Comparison of ENCODE assay signal across 18 cellular contexts in genomic region chr17:1639549-1639948, GRCh38. TPM values are rescaled to one million over a fixed set of nuclear protein-coding genes. Genes with fewer than 3 reads are reported as not detected.
DNase-seq lines count a peak whose midpoint lies in the region; ATAC-seq, FAIRE-seq and TF ChIP-seq lines count a peak whose summit lies in the region.
"Had no signal": no experiment of that assay in that cellular context is flagged by ENCODE, and none has a peak within 500 bp of the region (broad histone marks: within the 10 kb centered on the region; RNA-seq: fewer than 3 reads in every experiment).

No MANE protein-coding gene starts in this region.

- H3K9ac ChIP-seq in Karpas-422 (ENCODE audit: low read length): no peak overlapping the region

- no peak for FAIRE-seq in A549 (lab: Jason Lieb, UNC)
- FAIRE-seq: G401.6 had no signal

- intact Hi-C loops in lower lobe of right lung (cut with DNase I): no loop called here

- no peaks in the 10 kb centered on the region for H3K79me2 ChIP-seq in Karpas-422 (ENCODE audit: low read length)

- no peaks in the 10 kb centered on the region for H3K27me3 ChIP-seq in lower lobe of right lung (ENCODE audit: low read depth)
- no peaks in the 10 kb centered on the region for H3K27me3 ChIP-seq in Karpas-422 (ENCODE audit: low read length)
- H3K27me3 ChIP-seq: adrenal gland, SJCRH30 had no signal

- WGBS in A549 (ENCODE audit: missing lambda C conversion rate): 58% methylated on average over 8 of the region's 8 CpGs

- POLR2A ChIA-PET in A549 (lab: Yijun Ruan, JAX): interaction anchor here (0.7 kb wide), 1 partner anchor 28 kb away, joined by 3 read pairs; no protein-coding TSS in a partner anchor

- H4K20me1 ChIP-seq in Karpas-422 (ENCODE audit: insufficient read depth, low read depth, low read length): no peaks in the 10 kb centered on the region

- H2AFZ ChIP-seq in Karpas-422 (ENCODE audit: low read length): no peak overlapping the region

- DNase-seq in A549 (ENCODE audit: low read depth in 1 of 2, low spot score in 1 of 2) (peak in 1 of 2 experiments; percentile 60), SK-N-DZ (ENCODE audit: low spot score) (peak; percentile 45), lower lobe of right lung (peak; percentile 83), NCI-H82 treated with DMSO at 0.1 percent for 48 hours (lab: John Stamatoyannopoulos, UW; ENCODE audit: unreplicated experiment) (no peak), Karpas-422 (no peak), AG20443 (ENCODE audit: low spot score) (no peak), hippocampal formation (lab: John Stamatoyannopoulos, UW) (no peak)
- DNase-seq: activated CD4-positive, alpha-beta T cell treated with anti-CD3 and anti-CD28 coated beads, Interleukin-2, amount 50 U/mL, for 48 hours; CD8-positive, alpha-beta T cell; glutamatergic neuron; NCI-H187; SJCRH30; stimulated activated CD4-positive, alpha-beta T cell treated with anti-CD3 and anti-CD28 coated beads, Interleukin-15, amount 100 ng/mL, for 24 hours; T1000 had no signal

- CTCF ChIA-PET in A549 (lab: Yijun Ruan, JAX): interaction anchor here (0.5 to 14.7 kb wide), 6 partner anchors 9 to 387 kb away, joined by 3 to 497 read pairs (median 17); partner anchors contain the start of genes PITPNA, RILP and SLC43A2

- H3K36me3 ChIP-seq in lower lobe of right lung (peaks cover 40% of the 10 kb centered on the region), Karpas-422 (ENCODE audit: insufficient read depth, low read length) (no peaks in the 10 kb centered on the region)
- H3K36me3 ChIP-seq: prostate gland, SJCRH30 had no signal

- TF ChIP-seq CTCF in A549 (IDR thresholded peaks at IDR 0.05) (no peak), C4-2B (conservative IDR thresholded peaks at IDR 0.05) (no peak), lower lobe of right lung (IDR thresholded peaks at IDR 0.05) (no peak)

- TF ChIP-seq RAD21 in A549 (conservative IDR thresholded peaks at IDR 0.05 in 1 of 2, IDR thresholded peaks at IDR 0.05 in 1 of 2): no peak

- no peak for TF ChIP-seq EP300 in A549 (IDR thresholded peaks at IDR 0.05)

- H3K4me1 ChIP-seq in A549 (peaks cover 20% of the 10 kb centered on the region), lower lobe of right lung (peaks cover 20% of the 10 kb centered on the region), Karpas-422 (ENCODE audit: low read length) (no peaks in the 10 kb centered on the region)
- H3K4me1 ChIP-seq: SJCRH30 had no signal

- no peak overlapping the region for H3K27ac ChIP-seq in A549
- H3K27ac ChIP-seq in C4-2B: peak overlapping the region; percentile 2
- peak overlapping the region; percentile 56 for H3K27ac ChIP-seq in lower lobe of right lung
- no peak overlapping the region for H3K27ac ChIP-seq in Karpas-422 (ENCODE audit: low read length)
- H3K27ac ChIP-seq: adrenal gland, prostate gland, SJCRH30 had no signal

- no peaks in the 10 kb centered on the region for H3K9me2 ChIP-seq in Karpas-422 (replicated peaks; ENCODE audit: insufficient read depth, low read length)

- ATAC-seq in A549: peak; percentile 19 to 39; a peak in 4 of 6 replicates
- peak; percentile 51 to 54 for ATAC-seq in lower lobe of right lung
- ATAC-seq: CD8-positive, alpha-beta T cell had no signal

- no peak for TF ChIP-seq POLR2A in A549 (IDR thresholded peaks at IDR 0.05; ENCODE audit: low read length)

- no peak overlapping the region for H3K4me2 ChIP-seq in A549
- no peak overlapping the region for H3K4me2 ChIP-seq in Karpas-422 (ENCODE audit: low read depth, low read length, poor library complexity, severe bottlenecking)

- H3K9me3 ChIP-seq in A549 (no peaks in the 10 kb centered on the region), lower lobe of right lung (no peaks in the 10 kb centered on the region), Karpas-422 (ENCODE audit: low read length) (no peaks in the 10 kb centered on the region)
- H3K9me3 ChIP-seq: adrenal gland, prostate gland, SJCRH30 had no signal

- H3K4me3 ChIP-seq in A549 (no peak overlapping the region), lower lobe of right lung (no peak overlapping the region), Karpas-422 (ENCODE audit: low read length) (no peak overlapping the region)
- H3K4me3 ChIP-seq: adrenal gland, prostate gland, SJCRH30 had no signal

TF ChIP-seq in A549, 52 proteins besides CTCF, POLR2A, EP300 and RAD21:
- TF ChIP-seq RCOR1 (IDR thresholded peaks at IDR 0.05; ENCODE audit: low read depth, low read length) (no peak), KDM1A (IDR thresholded peaks at IDR 0.05; ENCODE audit: low read depth) (no peak), TFCP2L1 (CRISPR knock-in tag; IDR thresholded peaks at IDR 0.05) (no peak)

RNA-seq across cellular contexts. Expression of gene SCARF1, which starts 6.0 kb away (rescaled TPM):
- polyA plus RNA-seq in A549 (2011; rRNA removed): 0.09 TPM in 2 replicates
- 0.11 and 0.14 TPM in 2 replicates for polyA plus RNA-seq in A549 (2012; cell fraction: cytosol; rRNA removed)
- 0.49 and 0.92 TPM in 2 replicates for polyA plus RNA-seq in A549 (2012; cell fraction: nucleus; rRNA removed)
- polyA plus RNA-seq in A549 (2017; fragmentation: RNase III; extraction: RNeasy Plus Mini Kit Qiagen cat#74134 plus additional on column Dnase treatment): 0.21 to 0.30 TPM (median 0.30 TPM) in 3 replicates
- 0.15 TPM in 1 of 2 replicates, not detected in the other for polyA minus RNA-seq in A549 (2011; rRNA and poly(A)+ RNA removed)
- 0.56 and 1.0 TPM in 2 replicates for polyA plus RNA-seq in SK-N-DZ (2014; cell fraction: cytosol; rRNA removed)
- 1.8 and 3.1 TPM in 2 replicates for polyA plus RNA-seq in SK-N-DZ (2014; cell fraction: nucleus; rRNA removed)
- total RNA-seq in lower lobe of right lung: 37.4 TPM
- total RNA-seq in Karpas-422 (2014; rRNA removed; shearing (Covaris generic); ENCODE audit: low replicate concordance): 0.18 TPM in 1 of 2 replicates, not detected in the other

RNA-seq across cellular contexts. Expression of gene RILP, which starts 10.1 kb away (rescaled TPM):
- polyA plus RNA-seq in A549 (2011; rRNA removed): 6.4 and 8.2 TPM in 2 replicates
- 11.6 and 13.2 TPM in 2 replicates for polyA plus RNA-seq in A549 (2012; cell fraction: cytosol; rRNA removed)
- polyA plus RNA-seq in A549 (2012; cell fraction: nucleus; rRNA removed): 8.9 and 11.0 TPM in 2 replicates
- 6.5 to 6.8 TPM (median 6.6 TPM) in 3 replicates for polyA plus RNA-seq in A549 (2017; fragmentation: RNase III; extraction: RNeasy Plus Mini Kit Qiagen cat#74134 plus additional on column Dnase treatment)
- polyA minus RNA-seq in A549 (2011; rRNA and poly(A)+ RNA removed): 3.8 and 4.1 TPM in 2 replicates
- polyA plus RNA-seq in SK-N-DZ (2014; cell fraction: cytosol; rRNA removed): 3.1 and 3.3 TPM in 2 replicates
- polyA plus RNA-seq in SK-N-DZ (2014; cell fraction: nucleus; rRNA removed): 19.3 and 36.4 TPM in 2 replicates
- 41.5 TPM for total RNA-seq in lower lobe of right lung
- total RNA-seq in Karpas-422 (2014; rRNA removed; shearing (Covaris generic); ENCODE audit: low replicate concordance): 1.7 TPM in 1 of 2 replicates, not detected in the other

RNA-seq across cellular contexts. Expression of gene SLC43A2, which starts 10.9 kb away (rescaled TPM):
- polyA plus RNA-seq in A549 (2011; rRNA removed) (6.0 and 7.0 TPM in 2 replicates), A549 (2017; fragmentation: RNase III; extraction: RNeasy Plus Mini Kit Qiagen cat#74134 plus additional on column Dnase treatment) (3.5 to 6.0 TPM (median 5.3 TPM) in 3 replicates)
- 7.6 and 11.8 TPM in 2 replicates for polyA plus RNA-seq in A549 (2012; cell fraction: cytosol; rRNA removed)
- polyA plus RNA-seq in A549 (2012; cell fraction: nucleus; rRNA removed): 16.4 and 24.1 TPM in 2 replicates
- 15.3 and 15.9 TPM in 2 replicates for polyA minus RNA-seq in A549 (2011; rRNA and poly(A)+ RNA removed)
- polyA plus RNA-seq in SK-N-DZ (2014; cell fraction: cytosol; rRNA removed): 17.8 and 22.8 TPM in 2 replicates
- polyA plus RNA-seq in SK-N-DZ (2014; cell fraction: nucleus; rRNA removed): 9.9 and 11.3 TPM in 2 replicates
- 44.6 TPM for total RNA-seq in lower lobe of right lung
- 10.0 and 10.8 TPM in 2 replicates for total RNA-seq in Karpas-422 (2014; rRNA removed; shearing (Covaris generic); ENCODE audit: low replicate concordance)

RNA-seq across cellular contexts. Expression of gene PRPF8, which starts 45.1 kb away (rescaled TPM):
- 263 and 374 TPM in 2 replicates for polyA plus RNA-seq in A549 (2011; rRNA removed)
- 225 and 261 TPM in 2 replicates for polyA plus RNA-seq in A549 (2012; cell fraction: cytosol; rRNA removed)
- polyA plus RNA-seq in A549 (2012; cell fraction: nucleus; rRNA removed): 743 and 891 TPM in 2 replicates
- 228 to 250 TPM (median 234 TPM) in 3 replicates for polyA plus RNA-seq in A549 (2017; fragmentation: RNase III; extraction: RNeasy Plus Mini Kit Qiagen cat#74134 plus additional on column Dnase treatment)
- 1,065 and 1,094 TPM in 2 replicates for polyA minus RNA-seq in A549 (2011; rRNA and poly(A)+ RNA removed)
- 121 and 134 TPM in 2 replicates for polyA plus RNA-seq in SK-N-DZ (2014; cell fraction: cytosol; rRNA removed)
- 125 and 219 TPM in 2 replicates for polyA plus RNA-seq in SK-N-DZ (2014; cell fraction: nucleus; rRNA removed)
- 280 TPM for total RNA-seq in lower lobe of right lung
- total RNA-seq in Karpas-422 (2014; rRNA removed; shearing (Covaris generic); ENCODE audit: low replicate concordance): 105 and 130 TPM in 2 replicates

Comparison
In these comparisons a context has a peak if more than half of its experiments do, and no peak if none do; other contexts are left out.
1. DNase-seq: peak in SK-N-DZ (single experiment) and lower lobe of right lung (single experiment); none in NCI-H82 treated with DMSO at 0.1 percent for 48 hours (single experiment), Karpas-422 (single experiment), AG20443 (single experiment) and hippocampal formation (0 of 2).
2. H3K27ac ChIP-seq: peak in C4-2B (single experiment) and lower lobe of right lung (single experiment); none in A549 (0 of 2) and Karpas-422 (single experiment).
3. RNA of gene SCARF1, which starts 6.0 kb away (total RNA-seq): 37.4 TPM in lower lobe of right lung (single experiment); 0.18 TPM in Karpas-422; every median in the first group is over 10 times any median in the second.
4. RNA of gene RILP, which starts 10.1 kb away (total RNA-seq): 41.5 TPM in lower lobe of right lung (single experiment); 1.7 TPM in Karpas-422; every median in the first group is over 10 times any median in the second.